In genomic region chr1:186681136-186681535, GRCh38 we compare ENCODE assay signal across 9 cellular contexts. TPM values are rescaled to one million over a fixed set of nuclear protein-coding genes. Genes with fewer than 3 reads are reported as not detected.
DNase-seq lines count a peak whose midpoint lies in the region; ATAC-seq, FAIRE-seq and TF ChIP-seq lines count a peak whose summit lies in the region.
"Had no signal": no experiment of that assay in that cellular context is flagged by ENCODE, and none has a peak within 500 bp of the region (broad histone marks: within the 10 kb centered on the region; RNA-seq: fewer than 3 reads in every experiment).

No MANE protein-coding gene starts in this region.

- H3K4ac ChIP-seq in trophoblast cell (ENCODE audit: low read depth, low read length) = no peak overlapping the region

- H3K36me3 ChIP-seq in ES-I3 (ENCODE audit: insufficient read depth, low read length) (no peaks in the 10 kb centered on the region), SJSA1 (no peaks in the 10 kb centered on the region), trophoblast cell (ENCODE audit: control insufficient read depth in 1 of 2, insufficient read depth in 2 of 2, low read length in 2 of 2) (peaks cover 0 to 4% of the 10 kb centered on the region in 2 experiments)

- ATAC-seq in HG03460 (IDR thresholded peaks at IDR 0.05; ENCODE audit: unreplicated experiment) = no peak

- H2AFZ ChIP-seq in trophoblast cell (ENCODE audit: insufficient read depth, low read length, poor library complexity) = peak overlapping the region; percentile 25

- H3K23ac ChIP-seq in trophoblast cell (ENCODE audit: low read length) = no peak overlapping the region

- no peak overlapping the region for H4K12ac ChIP-seq in trophoblast cell (ENCODE audit: low read depth, low read length)

- H3K27ac ChIP-seq in SJSA1 (no peak overlapping the region), trophoblast cell (ENCODE audit: low read depth, low read length) (peak overlapping the region; percentile 86)

- H3K18ac ChIP-seq in trophoblast cell (ENCODE audit: low read length) = no peak overlapping the region

- H3K4me3 ChIP-seq in SJSA1 = peak overlapping the region; percentile 31
- H3K4me3 ChIP-seq in fibroblast of mammary gland (ENCODE audit: control insufficient read depth, low read depth, low read length) = peak overlapping the region; percentile 73
- H3K4me3 ChIP-seq in trophoblast cell (ENCODE audit: low read depth, low read length) = no peak overlapping the region

- H3K14ac ChIP-seq in trophoblast cell (ENCODE audit: low read length) = no peak overlapping the region

- H3K4me1 ChIP-seq in ES-I3 (ENCODE audit: insufficient read depth, low read length) (no peaks in the 10 kb centered on the region), SJSA1 (replicated peaks) (peaks cover 8% of the 10 kb centered on the region; the same call in 1 of the 2 replicates), trophoblast cell (ENCODE audit: control insufficient read depth in 1 of 2, insufficient read depth in 2 of 2, low read length in 2 of 2) (no peaks in the 10 kb centered on the region)

- peak overlapping the region; percentile 60 for H2BK120ac ChIP-seq in trophoblast cell (ENCODE audit: insufficient read depth, low read length, poor library complexity)

- no peak overlapping the region for H2BK12ac ChIP-seq in trophoblast cell (ENCODE audit: low read length)

- peak overlapping the region; percentile 54 for H4K8ac ChIP-seq in trophoblast cell (ENCODE audit: low read depth, low read length)

- no peak for FAIRE-seq in GM12891 (lab: Jason Lieb, UNC)
- FAIRE-seq: colon had no signal

- H2AK5ac ChIP-seq in trophoblast cell (ENCODE audit: low read length) = no peak overlapping the region

- TF ChIP-seq POLR2A in GM12891 (IDR thresholded peaks at IDR 0.05; ENCODE audit: low read depth, low read length) = no peak

- H3K79me2 ChIP-seq in trophoblast cell (ENCODE audit: control insufficient read depth, insufficient read depth, low read length, poor library complexity) = peaks cover 4% of the 10 kb centered on the region

- DNase-seq in SJSA1 (ENCODE audit: low read depth in 1 of 2, low spot score in 2 of 2) (no peak), fibroblast of mammary gland (ENCODE audit: low read depth) (peak; percentile 10), trophoblast cell (no peak), NCI-H526 treated with DMSO at 0.1 percent for 48 hours (lab: John Stamatoyannopoulos, UW) (no peak), GM12891 (ENCODE audit: insufficient read length, low spot score) (no peak), NCI-H1048 (lab: John Stamatoyannopoulos, UW) (no peak)

- H2BK5ac ChIP-seq in trophoblast cell (ENCODE audit: low read depth, low read length, poor library complexity) = peak overlapping the region; percentile 9

- no peak overlapping the region for H4K91ac ChIP-seq in trophoblast cell (ENCODE audit: low read depth, low read length)

- peak overlapping the region; percentile 83 for H3K9ac ChIP-seq in ES-I3 (ENCODE audit: low read depth, low read length)
- H3K9ac ChIP-seq in trophoblast cell (ENCODE audit: low read length) = peak overlapping the region; percentile 68

- H3K27me3 ChIP-seq in SJSA1 (replicated peaks) (peaks cover 31% of the 10 kb centered on the region), trophoblast cell (ENCODE audit: insufficient read depth, low read length) (no peaks in the 10 kb centered on the region)

- H3K4me2 ChIP-seq in trophoblast cell (ENCODE audit: low read length) = peak overlapping the region; percentile 82

- WGBS in trophoblast cell (ENCODE audit: extremely low coverage, insufficient coverage, insufficient read length) = no CpG with 5 or more reads among the region's 9 CpGs

- H3K9me3 ChIP-seq in ES-I3 (ENCODE audit: control insufficient read depth, insufficient read depth, low read length) = no peaks in the 10 kb centered on the region
- no peaks in the 10 kb centered on the region for H3K9me3 ChIP-seq in SJSA1 (replicated peaks)
- H3K9me3 ChIP-seq in trophoblast cell (ENCODE audit: insufficient read depth, low read depth, low read length) = no peaks in the 10 kb centered on the region

- no peak for TF ChIP-seq CTCF in fibroblast of mammary gland (conservative IDR thresholded peaks at IDR 0.05; ENCODE audit: control insufficient read depth, insufficient read depth, low read depth, low read length)

- H3K79me1 ChIP-seq in trophoblast cell (ENCODE audit: low read length) = peaks cover 5% of the 10 kb centered on the region

TF ChIP-seq in GM12891, 5 proteins besides CTCF, POLR2A, EP300 and RAD21:
- no peak for TF ChIP-seq POU2F2 (IDR thresholded peaks at IDR 0.05; ENCODE audit: low read depth, low read length)
- no peak for TF ChIP-seq SPI1 (IDR thresholded peaks at IDR 0.05; ENCODE audit: low read depth, low read length)
- no peak for TF ChIP-seq TAF1 (IDR thresholded peaks at IDR 0.05; ENCODE audit: low read depth, low read length)
- TF ChIP-seq POLR2AphosphoS5 (IDR thresholded peaks at IDR 0.05; ENCODE audit: low read depth, low read length) = no peak
- TF ChIP-seq PAX5 (IDR thresholded peaks at IDR 0.05; ENCODE audit: insufficient read depth, low read length, severe bottlenecking) = no peak

RNA-seq across cellular contexts. Expression of gene PTGS2, which starts 0.9 kb away (rescaled TPM):
- 0.13 TPM in 1 of 2 replicates, not detected in the other for total RNA-seq in SJSA1 (2014; rRNA removed; shearing (Covaris generic))
- polyA plus RNA-seq in trophoblast cell (2013) = 2.4 TPM in 2 replicates
- polyA plus RNA-seq in GM12891 (2012; ENCODE audit: low read depth, missing spikeins) = 0.08 TPM
